ENCODE assay signal across 20 cellular contexts in the genomic region with DNA sequence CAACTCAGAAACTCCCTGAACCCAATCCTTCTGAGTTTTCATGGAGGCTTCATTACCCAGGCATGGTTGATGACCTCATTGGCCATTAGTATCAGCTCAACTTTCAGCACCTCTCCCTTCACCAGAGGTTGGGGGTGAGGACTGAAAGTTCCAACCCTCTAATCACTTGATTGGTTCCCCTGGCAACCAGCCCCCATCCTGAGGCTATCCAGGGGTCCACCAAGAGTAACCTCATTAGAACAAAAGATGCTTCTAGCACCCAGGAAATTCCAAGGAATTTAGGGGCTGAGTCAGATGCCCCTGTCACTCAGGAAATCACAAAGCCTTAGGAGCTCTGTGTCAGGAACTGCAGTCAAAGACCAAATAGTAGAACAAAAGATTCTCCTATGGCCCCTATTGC. TPM values are rescaled to one million over a fixed set of nuclear protein-coding genes. Genes with fewer than 3 reads are reported as not detected.
"Had no signal": no experiment of that assay in that cellular context is flagged by ENCODE, and none has a peak within 500 bp of the region (broad histone marks: within the 10 kb centered on the region; RNA-seq: fewer than 3 reads in every experiment).

No MANE protein-coding gene starts in this region.

- DNase-seq: activated CD4-positive, alpha-beta memory T cell treated with anti-CD3 and anti-CD28 coated beads for 36 hours; activated CD4-positive, alpha-beta T cell treated with anti-CD3 and anti-CD28 coated beads for 48 hours; activated effector memory CD4-positive, alpha-beta T cell treated with anti-CD3 and anti-CD28 coated beads, Interleukin-2, amount 50 U/mL, for 16 hours; activated naive CD4-positive, alpha-beta T cell treated with anti-CD3 and anti-CD28 coated beads, Interleukin-2, amount 10 ng/mL, durations not matched to agents 7 days and 5 days; amygdala; hippocampal formation; nephron progenitor cell; SK-N-SH; spleen; stimulated activated CD4-positive, alpha-beta T cell treated with anti-CD3 and anti-CD28 coated beads, Interleukin-4, amount 100 ng/mL, for 1 hour; stimulated activated naive CD4-positive, alpha-beta T cell; T-helper 2 cell had no signal

- H3K9me3 Mint-ChIP-seq: activated CD4-positive, alpha-beta memory T cell treated with anti-CD3 and anti-CD28 coated beads for 36 hours; type B pancreatic cell had no signal

- H3K27me3 ChIP-seq: brain microvascular endothelial cell had no signal

- H3K4me1 ChIP-seq: parathyroid adenoma, spleen had no signal

- H3K9me3 ChIP-seq: SK-N-SH, thoracic aorta had no signal

- H3K27me3 Mint-ChIP-seq: activated CD4-positive, alpha-beta memory T cell treated with anti-CD3 and anti-CD28 coated beads for 36 hours; activated naive CD4-positive, alpha-beta T cell treated with anti-CD3 and anti-CD28 coated beads, Interleukin-2, amount 10 ng/mL, durations not matched to agents 7 days and 5 days; type B pancreatic cell had no signal

- H3K36me3 ChIP-seq: brain microvascular endothelial cell, spleen, thoracic aorta had no signal

- H3K9ac ChIP-seq: parathyroid adenoma, SK-N-SH had no signal

- H3K4me2 ChIP-seq: SK-N-SH had no signal

- H3K4me3 Mint-ChIP-seq: activated CD4-positive, alpha-beta memory T cell treated with anti-CD3 and anti-CD28 coated beads for 36 hours; activated naive CD4-positive, alpha-beta T cell treated with anti-CD3 and anti-CD28 coated beads, Interleukin-2, amount 10 ng/mL, durations not matched to agents 7 days and 5 days; nephron progenitor cell; type B pancreatic cell had no signal

- H3K36me3 Mint-ChIP-seq: activated CD4-positive, alpha-beta memory T cell treated with anti-CD3 and anti-CD28 coated beads for 36 hours; activated naive CD4-positive, alpha-beta T cell treated with anti-CD3 and anti-CD28 coated beads, Interleukin-2, amount 10 ng/mL, durations not matched to agents 7 days and 5 days; type B pancreatic cell had no signal

- H3K27ac ChIP-seq: brain microvascular endothelial cell, coronary artery, epithelial cell of prostate, parathyroid adenoma, spleen had no signal

- H3K27ac Mint-ChIP-seq: activated CD4-positive, alpha-beta memory T cell treated with anti-CD3 and anti-CD28 coated beads for 36 hours; activated naive CD4-positive, alpha-beta T cell treated with anti-CD3 and anti-CD28 coated beads, Interleukin-2, amount 10 ng/mL, durations not matched to agents 7 days and 5 days; nephron progenitor cell; type B pancreatic cell had no signal

- H3K4me1 Mint-ChIP-seq: activated naive CD4-positive, alpha-beta T cell treated with anti-CD3 and anti-CD28 coated beads, Interleukin-2, amount 10 ng/mL, durations not matched to agents 7 days and 5 days had no signal

- H3K4me3 ChIP-seq: coronary artery, spleen, thoracic aorta had no signal

RNA-seq across cellular contexts. Expression of gene ADAMTSL3, which starts 43.8 kb away (rescaled TPM):
- total RNA-seq: activated CD4-positive, alpha-beta memory T cell treated with anti-CD3 and anti-CD28 coated beads for 36 hours; mononuclear cell; pulmonary artery endothelial cell had no signal
